Comparison of ENCODE assay signal across 8 cellular contexts in the genomic region with DNA sequence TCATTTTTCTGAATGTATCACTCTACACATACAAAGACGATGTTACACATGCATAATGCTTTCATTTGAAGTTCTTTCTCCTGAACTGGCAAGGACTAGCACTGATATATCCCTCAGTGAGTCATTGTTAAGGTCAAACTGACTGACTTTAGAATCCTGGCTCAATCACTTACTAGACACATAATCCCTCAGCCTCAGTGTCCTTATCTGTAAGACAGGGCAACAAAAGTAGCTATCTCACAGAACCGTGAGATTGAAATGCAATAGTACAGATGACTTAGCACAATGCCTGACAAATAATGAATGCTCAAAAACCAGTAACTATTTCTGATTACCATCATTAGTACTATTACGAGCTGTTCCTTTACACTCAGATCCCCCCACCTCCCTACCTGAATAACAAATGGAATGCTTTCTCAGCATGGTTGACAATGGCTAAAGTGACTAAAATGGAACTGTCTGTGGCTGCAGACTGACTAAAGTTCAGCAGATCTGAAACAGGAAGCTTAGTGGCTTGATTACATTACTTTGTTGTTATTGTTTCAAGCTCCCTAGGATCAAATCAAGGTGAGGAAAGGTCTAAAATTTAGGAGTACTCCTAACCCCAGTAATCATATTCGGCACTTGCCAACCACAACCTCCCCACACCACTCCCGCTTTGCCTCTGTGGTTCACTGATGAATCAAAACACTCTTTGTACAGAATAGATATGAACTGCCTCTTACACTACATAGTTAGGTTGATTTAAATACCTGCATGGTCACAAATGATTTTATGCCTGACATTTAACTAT. TPM values are rescaled to one million over a fixed set of nuclear protein-coding genes. Genes with fewer than 3 reads are reported as not detected.
A peak's percentile ranks its signal among the peaks of the same experiment; 100 is the strongest.
DNase-seq lines count a peak whose midpoint lies in the region; ATAC-seq and TF ChIP-seq lines count a peak whose summit lies in the region.

No MANE protein-coding gene starts in this region.

- TF ChIP-seq POLR2A in testis (IDR thresholded peaks at IDR 0.05), result no peak
- TF ChIP-seq POLR2A in upper lobe of left lung (IDR thresholded peaks at IDR 0.05), result no peak

- 70 to 75% methylated on average over 5 of the region's 5 CpGs for WGBS in testis, 2 donors
- 83 to 86% methylated on average over 5 of the region's 5 CpGs for whole genome bisulfite sequencing in upper lobe of left lung, 2 donors

- H3K9me3 ChIP-seq in testis, result no peaks in the 10 kb centered on the region
- H3K9me3 ChIP-seq in upper lobe of left lung, result no peaks in the 10 kb centered on the region

- ATAC-seq in GM21360 (IDR thresholded peaks at IDR 0.05; ENCODE audit: unreplicated experiment) (peak; percentile 81), HG03571 (IDR thresholded peaks at IDR 0.05; ENCODE audit: unreplicated experiment) (peak; percentile 65), upper lobe of left lung (ENCODE audit: low FRiP score in 2 of 2) (no peak)

- H3K4me3 ChIP-seq in testis (no peak overlapping the region), upper lobe of left lung (no peak overlapping the region)

- H3K27me3 ChIP-seq in testis, result no peaks in the 10 kb centered on the region
- H3K27me3 ChIP-seq in upper lobe of left lung, result no peaks in the 10 kb centered on the region

- peak overlapping the region in 1 of 2 donors; percentile 31 for H3K27ac ChIP-seq in testis
- no peak overlapping the region for H3K27ac ChIP-seq in upper lobe of left lung

- H3K4me1 ChIP-seq in testis (no peaks in the 10 kb centered on the region), upper lobe of left lung (no peaks in the 10 kb centered on the region)

- TF ChIP-seq CTCF in testis (IDR thresholded peaks at IDR 0.05), result no peak
- no peak for TF ChIP-seq CTCF in upper lobe of left lung (IDR thresholded peaks at IDR 0.05)

- peak; percentile 27 for DNase-seq in GM03348 (ENCODE audit: low spot score)
- DNase-seq in dermis blood vessel endothelial cell, result peak; percentile 27
- DNase-seq in testis, result peak; percentile 21
- no peak for DNase-seq in amygdala (lab: John Stamatoyannopoulos, UW)
- DNase-seq in upper lobe of left lung, result no peak
- no peak for DNase-seq in H4 (ENCODE audit: low spot score)

- intact Hi-C loops in testis (cut with DNase I; ENCODE audit: low total_unique reads), result no loop called here

- H3K36me3 ChIP-seq in testis (ENCODE audit: low read depth, missing control alignments) (no peaks in the 10 kb centered on the region), upper lobe of left lung (peaks cover 0 to 26% (median 6%) of the 10 kb centered on the region in 4 donors)

- TF ChIP-seq EP300 in upper lobe of left lung (IDR thresholded peaks at IDR 0.05), result no peak

RNA-seq across cellular contexts. Expression of gene CACNB4, which starts 35.8 kb away (rescaled TPM):
- total RNA-seq in dermis blood vessel endothelial cell, result 0.14 and 0.17 TPM in 2 replicates
- 10 to 100 TPM; 82.2 to 83.8 TPM for total RNA-seq in testis
- polyA plus RNA-seq in testis (ENCODE audit: insufficient read depth, low read depth, low replicate concordance), result 7.8 TPM
- 10 to 100 TPM in 3 of 6 donors, 1 to 10 TPM in 3; 7.7 to 21.0 (median 12.8) TPM for total RNA-seq in upper lobe of left lung
- total RNA-seq in H4 (2014; rRNA removed; shearing (Covaris generic)), result 0.31 and 0.79 TPM in 2 replicates

RNA-seq across cellular contexts. Expression of gene STAM2, which starts 40.9 kb away (rescaled TPM):
- total RNA-seq in dermis blood vessel endothelial cell (28.9 and 30.6 TPM in 2 replicates), testis (10 to 100 TPM; 35.7 to 37.7 TPM), upper lobe of left lung (10 to 100 TPM; 13.5 to 56.0 (median 31.4) TPM)
- polyA plus RNA-seq in testis (ENCODE audit: insufficient read depth, low read depth, low replicate concordance), result 47.6 TPM
- total RNA-seq in H4 (2014; rRNA removed; shearing (Covaris generic)), result 21.6 and 23.7 TPM in 2 replicates

Comparison
In these comparisons a context has a peak if more than half of its experiments do, and no peak if none do; other contexts are left out.
1. DNase-seq: peak in GM03348 (single experiment), dermis blood vessel endothelial cell (single experiment) and testis (single experiment); none in amygdala (0 of 56), upper lobe of left lung (0 of 2) and H4 (single experiment).
2. ATAC-seq: peak in GM21360 (single experiment) and HG03571 (single experiment); none in upper lobe of left lung (0 of 2).